Comparison of ENCODE assay signal across 12 cellular contexts in the genomic region with DNA sequence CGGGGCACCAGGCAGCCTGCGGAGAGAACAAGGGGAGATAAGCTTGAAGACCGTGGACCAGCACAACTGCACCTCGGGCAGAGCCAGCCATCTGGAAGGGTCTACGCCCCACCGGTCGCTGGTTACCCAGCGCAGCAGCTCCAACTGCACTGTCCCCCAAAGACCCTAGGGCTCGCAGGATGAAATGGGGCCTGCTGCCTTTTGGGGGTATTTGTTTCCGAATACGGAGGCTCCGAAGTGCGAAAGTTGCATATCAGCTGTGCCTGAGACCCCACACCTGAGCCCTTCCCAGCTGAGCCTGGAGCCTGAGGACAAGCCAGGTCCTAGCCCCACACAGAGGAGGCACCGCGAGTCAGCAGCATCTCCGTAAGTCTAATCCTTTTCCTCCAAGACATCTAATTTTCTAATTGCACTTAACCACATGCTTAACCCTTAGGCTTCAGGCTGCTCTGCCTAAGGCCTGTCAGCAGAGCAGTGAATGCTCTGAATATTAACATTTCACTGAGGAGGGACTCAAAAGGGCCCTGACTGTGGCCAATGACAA. TPM values are rescaled to one million over a fixed set of nuclear protein-coding genes. Genes with fewer than 3 reads are reported as not detected.
DNase-seq lines count a peak whose midpoint lies in the region; ATAC-seq and TF ChIP-seq lines count a peak whose summit lies in the region.
"Had no signal": no experiment of that assay in that cellular context is flagged by ENCODE, and none has a peak within 500 bp of the region (broad histone marks: within the 10 kb centered on the region; RNA-seq: fewer than 3 reads in every experiment).

No MANE protein-coding gene starts in this region.

- H2BK15ac ChIP-seq in mesendoderm (replicated peaks; ENCODE audit: low read depth) = no peak overlapping the region

- H3K27me3 ChIP-seq in heart right ventricle (peaks cover 0 to 17% (median 0%) of the 10 kb centered on the region in 7 donors), mesendoderm (ENCODE audit: insufficient read depth, low read length, poor library complexity) (no peaks in the 10 kb centered on the region), upper lobe of right lung (no peaks in the 10 kb centered on the region)

- H3K4me2 ChIP-seq in mesendoderm (ENCODE audit: low read length) = peak overlapping the region; percentile 35

- H3K56ac ChIP-seq in mesendoderm (ENCODE audit: low read length) = peak overlapping the region; percentile 73

- peak overlapping the region; percentile 75 for H3K27ac Mint-ChIP-seq in dendritic cell treated with granulocyte-macrophage colony-stimulating factor and Interleukin-4, amounts not matched to agents 40 ng/mL and 50 ng/mL, for 4 days
- H3K27ac Mint-ChIP-seq: activated naive CD8-positive, alpha-beta T cell treated with anti-CD3 and anti-CD28 coated beads for 36 hours; stimulated activated naive CD8-positive, alpha-beta T cell treated with anti-CD3 and anti-CD28 coated beads, Interleukin-15, Interleukin-2, amounts not matched to agents 100 ng/mL and 50 ng/mL, for 24 hours; T-helper 1 cell treated with Interleukin-12 subunit alpha and Interleukin-12 subunit beta and Interleukin-4 antibody, amounts not matched to agents 30 μg/mL and 1 μg/mL, for 36 hours had no signal

- H2BK5ac ChIP-seq in mesendoderm (ENCODE audit: low read length) = peak overlapping the region; percentile 12

- H3K9ac ChIP-seq in mesendoderm (ENCODE audit: low read length) = peak overlapping the region; percentile 41

- no peaks in the 10 kb centered on the region for H3K27me3 Mint-ChIP-seq in dendritic cell treated with granulocyte-macrophage colony-stimulating factor and Interleukin-4, amounts not matched to agents 40 ng/mL and 50 ng/mL, for 4 days

- ATAC-seq in heart right ventricle (no peak), upper lobe of right lung (no peak), HG02973 (IDR thresholded peaks at IDR 0.05; ENCODE audit: unreplicated experiment) (no peak)
- ATAC-seq: naive thymus-derived CD8-positive, alpha-beta T cell had no signal

- peak overlapping the region; percentile 46 for H3K18ac ChIP-seq in mesendoderm (ENCODE audit: low read length)

- H3K4ac ChIP-seq in mesendoderm (ENCODE audit: low read depth, low read length) = no peak overlapping the region

- 84 to 85% methylated on average over 16 of the region's 16 CpGs for WGBS in heart right ventricle, 2 donors
- WGBS in mesendoderm (ENCODE audit: extremely low coverage, insufficient coverage, low lambda C conversion rate) = no CpG with 5 or more reads among the region's 16 CpGs

- H3K4me3 ChIP-seq in heart right ventricle = peak overlapping the region in 6 of 10 donors; percentile 8 to 28 (median 24)
- no peak overlapping the region for H3K4me3 ChIP-seq in mesendoderm (ENCODE audit: low read length)
- peak overlapping the region; percentile 44 for H3K4me3 ChIP-seq in upper lobe of right lung

- H2BK120ac ChIP-seq in mesendoderm (ENCODE audit: low read depth, low read length) = no peak overlapping the region

- TF ChIP-seq CTCF in heart right ventricle (IDR thresholded peaks at IDR 0.05) = no peak
- TF ChIP-seq CTCF in upper lobe of right lung (IDR thresholded peaks at IDR 0.05) = no peak

- H3K9me3 ChIP-seq in heart right ventricle = no peaks in the 10 kb centered on the region
- H3K9me3 ChIP-seq in upper lobe of right lung = no peaks in the 10 kb centered on the region

- DNase-seq in heart right ventricle (no peak), cardiac septum (ENCODE audit: low spot score) (no peak), mesendoderm (no peak), upper lobe of right lung (no peak), DMS 273 treated with DMSO at 0.1 percent for 48 hours (lab: John Stamatoyannopoulos, UW) (no peak), cerebellar cortex (ENCODE audit: low spot score) (no peak)
- DNase-seq: activated naive CD8-positive, alpha-beta T cell treated with anti-CD3 and anti-CD28 coated beads for 36 hours; naive thymus-derived CD8-positive, alpha-beta T cell had no signal

- H3K23ac ChIP-seq in mesendoderm (ENCODE audit: low read length) = no peak overlapping the region

- peaks cover 8% of the 10 kb centered on the region for H3K79me2 ChIP-seq in mesendoderm (ENCODE audit: control insufficient read depth, insufficient read depth, low read length)

- H3K27ac ChIP-seq in heart right ventricle (peak overlapping the region in 9 of 10 donors; percentile 39 to 99 (median 62)), mesendoderm (ENCODE audit: low read depth, low read length) (peak overlapping the region; percentile 44), upper lobe of right lung (peak overlapping the region; percentile 68)

- H2AK5ac ChIP-seq in mesendoderm (ENCODE audit: low read length) = no peak overlapping the region

- H3K36me3 ChIP-seq in heart right ventricle (peaks cover 0 to 46% (median 29%) of the 10 kb centered on the region in 9 donors), mesendoderm (ENCODE audit: control insufficient read depth, insufficient read depth, low read length) (no peaks in the 10 kb centered on the region), upper lobe of right lung (peaks cover 20% of the 10 kb centered on the region)

- H3K4me3 Mint-ChIP-seq in dendritic cell treated with granulocyte-macrophage colony-stimulating factor and Interleukin-4, amounts not matched to agents 40 ng/mL and 50 ng/mL, for 4 days = peak overlapping the region; percentile 14
- H3K4me3 Mint-ChIP-seq: activated naive CD8-positive, alpha-beta T cell treated with anti-CD3 and anti-CD28 coated beads for 36 hours; stimulated activated naive CD8-positive, alpha-beta T cell treated with anti-CD3 and anti-CD28 coated beads, Interleukin-15, Interleukin-2, amounts not matched to agents 100 ng/mL and 50 ng/mL, for 24 hours; T-helper 1 cell treated with Interleukin-12 subunit alpha and Interleukin-12 subunit beta and Interleukin-4 antibody, amounts not matched to agents 30 μg/mL and 1 μg/mL, for 36 hours had no signal

- H3K79me1 ChIP-seq in mesendoderm (ENCODE audit: low read length) = peaks cover 10% of the 10 kb centered on the region

- peaks cover 32 to 76% (median 68%) of the 10 kb centered on the region in 9 donors for H3K4me1 ChIP-seq in heart right ventricle
- peaks cover 37% of the 10 kb centered on the region for H3K4me1 ChIP-seq in mesendoderm (ENCODE audit: control insufficient read depth, low read depth, low read length)
- peaks cover 51% of the 10 kb centered on the region for H3K4me1 ChIP-seq in upper lobe of right lung

- peaks cover 60% of the 10 kb centered on the region for H3K36me3 Mint-ChIP-seq in dendritic cell treated with granulocyte-macrophage colony-stimulating factor and Interleukin-4, amounts not matched to agents 40 ng/mL and 50 ng/mL, for 4 days (ENCODE audit: low read depth)
- H3K36me3 Mint-ChIP-seq: activated naive CD8-positive, alpha-beta T cell treated with anti-CD3 and anti-CD28 coated beads for 36 hours had no signal

- H3K9me3 Mint-ChIP-seq in dendritic cell treated with granulocyte-macrophage colony-stimulating factor and Interleukin-4, amounts not matched to agents 40 ng/mL and 50 ng/mL, for 4 days = no peaks in the 10 kb centered on the region
- H3K9me3 Mint-ChIP-seq: activated naive CD8-positive, alpha-beta T cell treated with anti-CD3 and anti-CD28 coated beads for 36 hours; naive thymus-derived CD8-positive, alpha-beta T cell; stimulated activated naive CD8-positive, alpha-beta T cell treated with anti-CD3 and anti-CD28 coated beads, Interleukin-15, Interleukin-2, amounts not matched to agents 100 ng/mL and 50 ng/mL, for 24 hours; T-helper 1 cell treated with Interleukin-12 subunit alpha and Interleukin-12 subunit beta and Interleukin-4 antibody, amounts not matched to agents 30 μg/mL and 1 μg/mL, for 36 hours had no signal

- intact Hi-C loops in heart right ventricle (cut with DNase I) (loop anchor here in 4 of 10 donors (5.0 to 10.0 kb wide), 2 partner anchors 64 to 66 kb away; no protein-coding TSS in a partner anchor), cardiac septum (cut with DNase I) (no loop called here), upper lobe of right lung (cut with DNase I) (no loop called here)
- intact Hi-C loops in dendritic cell treated with granulocyte-macrophage colony-stimulating factor and Interleukin-4, amounts not matched to agents 40 ng/mL and 50 ng/mL, for 4 days (cut with micrococcal nuclease) = no loop called here

- peaks cover 63% of the 10 kb centered on the region for H3K4me1 Mint-ChIP-seq in dendritic cell treated with granulocyte-macrophage colony-stimulating factor and Interleukin-4, amounts not matched to agents 40 ng/mL and 50 ng/mL, for 4 days (ENCODE audit: low read depth)

- H4K8ac ChIP-seq in mesendoderm (ENCODE audit: low read depth, low read length) = no peak overlapping the region

- no peak overlapping the region for H4K5ac ChIP-seq in mesendoderm (ENCODE audit: low read length)

RNA-seq across cellular contexts. Expression of a gene that starts 4.0 kb away (rescaled TPM):
- total RNA-seq in heart right ventricle (10 to 100 TPM; 42.5 to 91.4 (median 63.5) TPM), cardiac septum (70.1 TPM), upper lobe of right lung (99.1 TPM)
- polyA plus RNA-seq in heart right ventricle = 10 to 100 TPM; 47.4 to 97.4 TPM
- 13.8 TPM for polyA plus RNA-seq in mesendoderm (2013, experiment 1 of 2)
- 14.1 TPM for polyA plus RNA-seq in mesendoderm (2013, experiment 2 of 2)
